Comparison of ENCODE assay signal across 7 cellular contexts in genomic region chr16:89698717-89699116, GRCh38. TPM values are rescaled to one million over a fixed set of nuclear protein-coding genes. Genes with fewer than 3 reads are reported as not detected.
DNase-seq lines count a peak whose midpoint lies in the region; ATAC-seq and TF ChIP-seq lines count a peak whose summit lies in the region.
"Not testable (repeated sequence)": the region's sequence is repeated elsewhere in the genome, so short reads cannot be mapped to it uniquely, and the experiment has no call there.

No MANE protein-coding gene starts in this region.

- H3K36me3 Mint-ChIP-seq in CD4-positive, alpha-beta T cell (ENCODE audit: low read depth): peaks cover 30% of the 10 kb centered on the region
- H3K36me3 Mint-ChIP-seq in Calu3 (ENCODE audit: insufficient read depth, unreplicated experiment): peaks cover 84% of the 10 kb centered on the region
- H3K36me3 Mint-ChIP-seq in brain; glutamatergic neuron (ENCODE audit: unreplicated experiment); naive B cell; neural progenitor cell: not testable (repeated sequence)

- CTCF ChIA-PET in CD4-positive, alpha-beta T cell (lab: Charles Lee): interaction anchor here (1.4 to 3.5 kb wide), 5 partner anchors 12 to 212 kb away, joined by 3 to 37 read pairs (median 11); partner anchors contain the start of gene CDK10
- CTCF ChIA-PET in Calu3 (lab: Charles Lee): interaction anchor here (0.6 to 0.8 kb wide), 2 partner anchors 9 to 72 kb away, joined by 3 to 6 read pairs; no protein-coding TSS in a partner anchor

- peaks cover 14% of the 10 kb centered on the region for H4K20me1 ChIP-seq in neural progenitor cell (ENCODE audit: low read depth)

- BruUV-seq in Calu3 (replicated peaks; lab: Mats Ljungman, UMichigan): not testable (repeated sequence)

- not testable (repeated sequence) for H3K9me3 Mint-ChIP-seq in CD4-positive, alpha-beta T cell; Calu3 (ENCODE audit: low read depth, unreplicated experiment); brain; glutamatergic neuron (ENCODE audit: unreplicated experiment); naive B cell; neural progenitor cell

- not testable (repeated sequence) for H3K27me3 ChIP-seq in CD4-positive, alpha-beta T cell (ENCODE audit: control insufficient read depth, insufficient read depth, low read length)
- H3K27me3 ChIP-seq in neural progenitor cell: peaks cover 19% of the 10 kb centered on the region

- intact Hi-C loops in CD4-positive, alpha-beta T cell (cut with DNase I, micrococcal nuclease); Calu3 (cut with micrococcal nuclease; ENCODE audit: unreplicated experiment): not testable (repeated sequence)

- peaks cover 16% of the 10 kb centered on the region for H3K4me1 Mint-ChIP-seq in CD4-positive, alpha-beta T cell (ENCODE audit: low read depth)
- H3K4me1 Mint-ChIP-seq in Calu3 (ENCODE audit: low read depth, unreplicated experiment); glutamatergic neuron (ENCODE audit: low read depth, unreplicated experiment): not testable (repeated sequence)
- H3K4me1 Mint-ChIP-seq in brain (peaks cover 13% of the 10 kb centered on the region), naive B cell (peaks cover 9 to 23% (median 21%) of the 10 kb centered on the region in 3 donors), neural progenitor cell (peaks cover 16% of the 10 kb centered on the region)

- H3K9me3 ChIP-seq in CD4-positive, alpha-beta T cell (ENCODE audit: control insufficient read depth, low read length); neural progenitor cell (ENCODE audit: low read depth): not testable (repeated sequence)

- POLR2A ChIA-PET in CD4-positive, alpha-beta T cell (lab: Charles Lee): interaction anchor here (0.9 to 4.4 kb wide), 5 partner anchors 12 to 211 kb away, joined by 3 to 35 read pairs (median 5); partner anchors contain the start of genes CDK10 and TCF25

- DNase-seq in CD4-positive, alpha-beta T cell; Calu3; glutamatergic neuron; naive B cell; neural progenitor cell (ENCODE audit: low spot score): not testable (repeated sequence)
- DNase-seq in islet precursor cell: peak; percentile 2

- not testable (repeated sequence) for H3K4me2 ChIP-seq in neural progenitor cell

- peaks cover 37% of the 10 kb centered on the region for H3F3A ChIP-seq in neural progenitor cell (ENCODE audit: low read depth)

- not testable (repeated sequence) for H3K36me3 ChIP-seq in neural progenitor cell

- H3K79me2 ChIP-seq in neural progenitor cell (ENCODE audit: low read depth): not testable (repeated sequence)

- not testable (repeated sequence) for H3K27me3 Mint-ChIP-seq in CD4-positive, alpha-beta T cell; Calu3 (ENCODE audit: unreplicated experiment); brain; glutamatergic neuron (ENCODE audit: unreplicated experiment); naive B cell
- peaks cover 12% of the 10 kb centered on the region for H3K27me3 Mint-ChIP-seq in neural progenitor cell (ENCODE audit: insufficient read depth, low read depth)

- H3K4me1 ChIP-seq in neural progenitor cell: not testable (repeated sequence)

- H3K27ac ChIP-seq in CD4-positive, alpha-beta T cell (ENCODE audit: low read depth, low read length); neural progenitor cell: not testable (repeated sequence)

- TF ChIP-seq CTCF in CD4-positive, alpha-beta T cell (IDR thresholded peaks at IDR 0.05); Calu3 (IDR thresholded peaks at IDR 0.05; ENCODE audit: unreplicated experiment); brain (conservative IDR thresholded peaks at IDR 0.05); glutamatergic neuron (IDR thresholded peaks at IDR 0.05; ENCODE audit: partially characterized antibody, unreplicated experiment); neural progenitor cell (IDR thresholded peaks at IDR 0.05): not testable (repeated sequence)

- H2AFZ ChIP-seq in neural progenitor cell (replicated peaks): not testable (repeated sequence)

- H3K27ac Mint-ChIP-seq in CD4-positive, alpha-beta T cell: peak overlapping the region; percentile 55
- H3K27ac Mint-ChIP-seq in Calu3 (ENCODE audit: unreplicated experiment): peak overlapping the region; percentile 48
- peak overlapping the region in 2 of 5 experiments; percentile 54 to 66 for H3K27ac Mint-ChIP-seq in brain
- not testable (repeated sequence) for H3K27ac Mint-ChIP-seq in glutamatergic neuron (ENCODE audit: unreplicated experiment)
- H3K27ac Mint-ChIP-seq in naive B cell: peak overlapping the region in 5 of 6 donors; percentile 75 to 96 (median 91)
- H3K27ac Mint-ChIP-seq in neural progenitor cell: peak overlapping the region; percentile 76

- ATAC-seq in CD4-positive, alpha-beta T cell (ENCODE audit: poor library complexity); naive B cell (ENCODE audit: low read depth in 2 of 2): not testable (repeated sequence)

- not testable (repeated sequence) for H3K4me3 ChIP-seq in neural progenitor cell

- H3K9ac ChIP-seq in neural progenitor cell: not testable (repeated sequence)

- H3K4me3 Mint-ChIP-seq in CD4-positive, alpha-beta T cell: peak overlapping the region; percentile 13
- H3K4me3 Mint-ChIP-seq in Calu3 (ENCODE audit: low read depth, unreplicated experiment) (peak overlapping the region; percentile 25), brain (peak overlapping the region in 3 of 5 experiments; percentile 4 to 60 (median 21)), glutamatergic neuron (ENCODE audit: unreplicated experiment) (peak overlapping the region; percentile 25), naive B cell (peak overlapping the region in 1 of 8 donors; percentile 84), neural progenitor cell (peak overlapping the region; percentile 84)

RNA-seq across cellular contexts. Expression of gene SPATA2L, which starts 2.8 kb away (rescaled TPM):
- 10 to 100 TPM; 26.1 to 28.3 TPM for total RNA-seq in CD4-positive, alpha-beta T cell
- 20.7 and 23.6 TPM in 2 replicates for total RNA-seq in Calu3 (2022)
- 14.3 TPM for polyA plus RNA-seq in brain (ENCODE audit: insufficient read depth, low read depth, low replicate concordance)
- 18.6 TPM for total RNA-seq in glutamatergic neuron (ENCODE audit: unreplicated experiment)
- 10 to 100 TPM in 1 of 6 donors, 1 to 10 TPM in 5; 5.9 to 18.8 (median 8.6) TPM for polyA plus RNA-seq in naive B cell (ENCODE audit: low read depth in 6 of 6)
- total RNA-seq in neural progenitor cell (ENCODE audit: low replicate concordance): 7.6 and 13.2 TPM in 2 replicates

RNA-seq across cellular contexts. Expression of gene CDK10, which starts 12.2 kb away (rescaled TPM):
- 10 to 100 TPM; 58.9 to 62.8 TPM for total RNA-seq in CD4-positive, alpha-beta T cell
- total RNA-seq in Calu3 (2022) (102 and 106 TPM in 2 replicates), glutamatergic neuron (ENCODE audit: unreplicated experiment) (56.9 TPM), neural progenitor cell (ENCODE audit: low replicate concordance) (75.6 and 107 TPM in 2 replicates)
- polyA plus RNA-seq in brain (ENCODE audit: insufficient read depth, low read depth, low replicate concordance) (34.8 TPM), naive B cell (ENCODE audit: low read depth in 6 of 6) (10 to 100 TPM; 16.7 to 27.7 (median 19.6) TPM)

RNA-seq across cellular contexts. Expression of gene VPS9D1, which starts 22.0 kb away (rescaled TPM):
- 10 to 100 TPM; 18.5 to 21.8 TPM for total RNA-seq in CD4-positive, alpha-beta T cell
- total RNA-seq in Calu3 (2022) (26.7 and 28.2 TPM in 2 replicates), glutamatergic neuron (ENCODE audit: unreplicated experiment) (19.5 TPM), neural progenitor cell (ENCODE audit: low replicate concordance) (1.6 and 4.7 TPM in 2 replicates)
- polyA plus RNA-seq in brain (ENCODE audit: insufficient read depth, low read depth, low replicate concordance) (21.0 TPM), naive B cell (ENCODE audit: low read depth in 6 of 6) (under 1 TPM in 5 of 6 donors, not detected in 1; 0.14 to 0.88 (median 0.51) TPM)

RNA-seq across cellular contexts. Expression of gene ZNF276, which starts 22.6 kb away (rescaled TPM):
- 100 to 1,000 TPM; 127 to 137 TPM for total RNA-seq in CD4-positive, alpha-beta T cell
- 30.6 and 37.2 TPM in 2 replicates for total RNA-seq in Calu3 (2022)
- polyA plus RNA-seq in brain (ENCODE audit: insufficient read depth, low read depth, low replicate concordance): 7.5 TPM
- total RNA-seq in glutamatergic neuron (ENCODE audit: unreplicated experiment): 20.8 TPM
- polyA plus RNA-seq in naive B cell (ENCODE audit: low read depth in 6 of 6): 10 to 100 TPM in 2 of 6 donors, 1 to 10 TPM in 3, under 1 TPM in 1; 0.22 to 32.6 (median 8.3) TPM
- total RNA-seq in neural progenitor cell (ENCODE audit: low replicate concordance): 8.4 and 21.7 TPM in 2 replicates

RNA-seq across cellular contexts. Expression of gene SPATA33, which starts 41.1 kb away (rescaled TPM):
- 1 to 10 TPM; 4.4 to 7.1 TPM for total RNA-seq in CD4-positive, alpha-beta T cell
- total RNA-seq in Calu3 (2022) (23.5 and 27.3 TPM in 2 replicates), glutamatergic neuron (ENCODE audit: unreplicated experiment) (18.0 TPM), neural progenitor cell (ENCODE audit: low replicate concordance) (9.3 and 14.1 TPM in 2 replicates)
- polyA plus RNA-seq in brain (ENCODE audit: insufficient read depth, low read depth, low replicate concordance) (37.2 TPM), naive B cell (ENCODE audit: low read depth in 6 of 6) (1 to 10 TPM in 5 of 6 donors, not detected in 1; 1.5 to 3.2 (median 2.5) TPM)
